ENCODE assay signal across 8 cellular contexts in the genomic region with DNA sequence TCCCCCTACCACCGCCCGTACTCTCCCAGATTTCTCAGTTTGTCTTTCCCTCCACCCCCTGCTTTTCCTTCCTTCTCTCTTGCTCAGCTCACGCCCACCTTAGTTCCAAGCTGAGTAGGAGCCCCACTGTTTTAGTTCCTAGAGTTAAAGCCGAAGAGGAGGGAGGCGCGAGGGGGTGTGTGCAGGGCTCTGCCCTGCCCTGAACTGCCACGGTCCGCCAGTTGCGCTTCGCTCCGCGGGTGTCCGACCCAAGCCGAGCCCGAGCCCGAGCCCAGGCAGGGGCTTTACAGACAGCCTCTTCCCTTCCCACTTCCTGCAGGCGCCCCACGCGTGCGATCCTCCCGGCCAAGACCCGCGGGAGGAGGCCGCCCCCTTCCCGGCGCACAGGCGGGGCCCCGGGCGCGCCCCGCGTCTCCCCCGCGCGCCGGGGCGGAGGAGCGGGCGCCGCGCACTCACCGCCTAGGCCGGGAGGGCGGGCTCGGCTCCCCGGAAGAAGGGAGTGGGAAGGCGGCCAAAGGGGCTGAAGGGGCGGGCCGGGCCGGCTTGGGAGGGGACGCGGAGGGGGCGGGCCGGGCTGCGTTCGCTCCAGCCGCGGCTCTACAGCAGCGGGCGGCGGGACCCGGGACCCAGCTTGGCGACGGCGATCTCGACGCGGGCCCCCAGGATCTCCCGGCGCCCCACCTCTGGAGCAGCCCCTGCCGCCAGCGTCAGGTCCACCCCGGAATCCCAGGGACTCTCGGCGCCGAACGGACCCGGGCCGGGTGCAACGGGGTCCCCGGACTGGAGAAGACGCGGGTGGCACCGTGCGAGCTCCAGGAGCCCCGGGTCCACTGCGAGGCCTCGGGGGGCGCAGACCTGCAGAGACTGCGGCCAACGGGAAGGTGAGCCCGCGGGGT. TPM values are rescaled to one million over a fixed set of nuclear protein-coding genes. Genes with fewer than 3 reads are reported as not detected.
DNase-seq lines count a peak whose midpoint lies in the region; ATAC-seq, FAIRE-seq and TF ChIP-seq lines count a peak whose summit lies in the region.

A gene with protein sequence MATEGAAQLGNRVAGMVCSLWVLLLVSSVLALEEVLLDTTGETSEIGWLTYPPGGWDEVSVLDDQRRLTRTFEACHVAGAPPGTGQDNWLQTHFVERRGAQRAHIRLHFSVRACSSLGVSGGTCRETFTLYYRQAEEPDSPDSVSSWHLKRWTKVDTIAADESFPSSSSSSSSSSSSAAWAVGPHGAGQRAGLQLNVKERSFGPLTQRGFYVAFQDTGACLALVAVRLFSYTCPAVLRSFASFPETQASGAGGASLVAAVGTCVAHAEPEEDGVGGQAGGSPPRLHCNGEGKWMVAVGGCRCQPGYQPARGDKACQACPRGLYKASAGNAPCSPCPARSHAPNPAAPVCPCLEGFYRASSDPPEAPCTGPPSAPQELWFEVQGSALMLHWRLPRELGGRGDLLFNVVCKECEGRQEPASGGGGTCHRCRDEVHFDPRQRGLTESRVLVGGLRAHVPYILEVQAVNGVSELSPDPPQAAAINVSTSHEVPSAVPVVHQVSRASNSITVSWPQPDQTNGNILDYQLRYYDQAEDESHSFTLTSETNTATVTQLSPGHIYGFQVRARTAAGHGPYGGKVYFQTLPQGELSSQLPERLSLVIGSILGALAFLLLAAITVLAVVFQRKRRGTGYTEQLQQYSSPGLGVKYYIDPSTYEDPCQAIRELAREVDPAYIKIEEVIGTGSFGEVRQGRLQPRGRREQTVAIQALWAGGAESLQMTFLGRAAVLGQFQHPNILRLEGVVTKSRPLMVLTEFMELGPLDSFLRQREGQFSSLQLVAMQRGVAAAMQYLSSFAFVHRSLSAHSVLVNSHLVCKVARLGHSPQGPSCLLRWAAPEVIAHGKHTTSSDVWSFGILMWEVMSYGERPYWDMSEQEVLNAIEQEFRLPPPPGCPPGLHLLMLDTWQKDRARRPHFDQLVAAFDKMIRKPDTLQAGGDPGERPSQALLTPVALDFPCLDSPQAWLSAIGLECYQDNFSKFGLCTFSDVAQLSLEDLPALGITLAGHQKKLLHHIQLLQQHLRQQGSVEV (plus strand): TSS at position 572 of the 896 bp plus-strand sequence. CDS start 8,152 bp downstream, outside the sequence.

- no peaks in the 10 kb centered on the region for H3K9me3 ChIP-seq in liver (ENCODE audit: control insufficient read depth in 4 of 4, low read length in 3 of 4)

- peak; percentile 49 for ATAC-seq in HG02610 (IDR thresholded peaks at IDR 0.05; ENCODE audit: unreplicated experiment)

- WGBS in liver: under 1% methylated on average over 93 of the region's 93 CpGs

- DNase-seq in GM12891 (ENCODE audit: insufficient read length, low spot score): no peak
- DNase-seq in NCI-H1048 (lab: John Stamatoyannopoulos, UW): peak; percentile 58
- DNase-seq in activated CD4-positive, alpha-beta T cell treated with anti-CD3 and anti-CD28 coated beads for 48 hours: peak; percentile 64
- peak; percentile 60 for DNase-seq in stimulated activated CD4-positive, alpha-beta T cell treated with anti-CD3 and anti-CD28 coated beads, Interleukin-4, amount 100 ng/mL, for 24 hours
- no peak for DNase-seq in NCI-H128 (lab: John Stamatoyannopoulos, UW; ENCODE audit: unreplicated experiment)

- peaks cover 8% of the 10 kb centered on the region for H3K27me3 Mint-ChIP-seq in dendritic cell treated with granulocyte-macrophage colony-stimulating factor and Interleukin-4, amounts not matched to agents 40 ng/mL and 50 ng/mL, for 4 days

- no peak for TF ChIP-seq POLR2A in GM12891 (IDR thresholded peaks at IDR 0.05; ENCODE audit: low read depth, low read length)

- peaks cover 28% of the 10 kb centered on the region for H3K4me1 Mint-ChIP-seq in dendritic cell treated with granulocyte-macrophage colony-stimulating factor and Interleukin-4, amounts not matched to agents 40 ng/mL and 50 ng/mL, for 4 days (ENCODE audit: low read depth)

- peak within 1 kb of the TSS; percentile 84 for H3K4me3 Mint-ChIP-seq in dendritic cell treated with granulocyte-macrophage colony-stimulating factor and Interleukin-4, amounts not matched to agents 40 ng/mL and 50 ng/mL, for 4 days

- no peak for TF ChIP-seq CTCF in liver (IDR thresholded peaks at IDR 0.05; ENCODE audit: low read depth, low read length, missing input control)

- H3K27ac Mint-ChIP-seq in dendritic cell treated with granulocyte-macrophage colony-stimulating factor and Interleukin-4, amounts not matched to agents 40 ng/mL and 50 ng/mL, for 4 days: peak within 1 kb of the TSS; percentile 88

- peak within 1 kb of the TSS; percentile 47 to 57 for H3K27ac ChIP-seq in liver (ENCODE audit: low read depth in 1 of 2, low read length in 2 of 2)

- peaks cover 0 to 1% (median 0%) of the 10 kb centered on the region in 4 donors for H3K27me3 ChIP-seq in liver (ENCODE audit: control insufficient read depth in 4 of 4, insufficient read depth in 4 of 4, low read length in 3 of 4)

- FAIRE-seq in GM12891 (lab: Jason Lieb, UNC): peak; percentile 85

- no peaks in the 10 kb centered on the region for H3K36me3 ChIP-seq in liver (ENCODE audit: control insufficient read depth in 4 of 4, insufficient read depth in 3 of 4, low read depth in 1 of 4, low read length in 3 of 4)

- no peaks in the 10 kb centered on the region for H3K9me3 Mint-ChIP-seq in dendritic cell treated with granulocyte-macrophage colony-stimulating factor and Interleukin-4, amounts not matched to agents 40 ng/mL and 50 ng/mL, for 4 days

- peak within 1 kb of the TSS; percentile 80 to 85 (median 83) for H3K4me3 ChIP-seq in liver (ENCODE audit: low read depth in 1 of 3, low read length in 3 of 3)

- intact Hi-C loops in dendritic cell treated with granulocyte-macrophage colony-stimulating factor and Interleukin-4, amounts not matched to agents 40 ng/mL and 50 ng/mL, for 4 days (cut with micrococcal nuclease): loop anchor here (1.0 to 10.0 kb wide), 2 partner anchors 148 to 360 kb away; no protein-coding TSS in a partner anchor

- TF ChIP-seq RAD21 in liver (IDR thresholded peaks at IDR 0.05): no peak

- H3K9ac ChIP-seq in liver (ENCODE audit: low read depth in 1 of 2, low read length in 2 of 2): peak within 1 kb of the TSS in 1 of 2 donors; percentile 5

- peaks cover 9% of the 10 kb centered on the region for H3K36me3 Mint-ChIP-seq in dendritic cell treated with granulocyte-macrophage colony-stimulating factor and Interleukin-4, amounts not matched to agents 40 ng/mL and 50 ng/mL, for 4 days (ENCODE audit: low read depth)

- H3K4me1 ChIP-seq in liver (ENCODE audit: control insufficient read depth in 4 of 4, insufficient read depth in 4 of 4, low read length in 3 of 4): peaks cover 2 to 24% (median 15%) of the 10 kb centered on the region in 4 donors

TF ChIP-seq in GM12891, 5 proteins besides CTCF, POLR2A, EP300 and RAD21:
- TF ChIP-seq PAX5 (IDR thresholded peaks at IDR 0.05; ENCODE audit: insufficient read depth, low read length, severe bottlenecking) (no peak), POU2F2 (IDR thresholded peaks at IDR 0.05; ENCODE audit: low read depth, low read length) (no peak), POLR2AphosphoS5 (IDR thresholded peaks at IDR 0.05; ENCODE audit: low read depth, low read length) (no peak), TAF1 (IDR thresholded peaks at IDR 0.05; ENCODE audit: low read depth, low read length) (no peak), SPI1 (IDR thresholded peaks at IDR 0.05; ENCODE audit: low read depth, low read length) (no peak)

TF ChIP-seq in liver, 16 proteins besides CTCF, POLR2A, EP300 and RAD21:
- TF ChIP-seq RXRA (IDR thresholded peaks at IDR 0.05) (peak in 1 of 2 donors; percentile 1), JUND (IDR thresholded peaks at IDR 0.05) (no peak), EGR1 (IDR thresholded peaks at IDR 0.05; ENCODE audit: low read depth in 2 of 2) (no peak)
- TF ChIP-seq, protein P1, sequence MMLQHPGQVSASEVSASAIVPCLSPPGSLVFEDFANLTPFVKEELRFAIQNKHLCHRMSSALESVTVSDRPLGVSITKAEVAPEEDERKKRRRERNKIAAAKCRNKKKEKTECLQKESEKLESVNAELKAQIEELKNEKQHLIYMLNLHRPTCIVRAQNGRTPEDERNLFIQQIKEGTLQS (IDR thresholded peaks at IDR 0.05): no peak

RNA-seq across cellular contexts. Expression of the gene that starts here (rescaled TPM):
- polyA plus RNA-seq in GM12891 (2012; ENCODE audit: low read depth, missing spikeins): 0.32 TPM
- 1 to 10 TPM; 1.2 to 2.1 TPM for total RNA-seq in liver
- polyA plus RNA-seq in liver: 1 to 10 TPM; 1.9 to 4.3 TPM

Comparison
In these comparisons a context has a peak if more than half of its experiments do, and no peak if none do; other contexts are left out.
1. DNase-seq: peak in NCI-H1048 (single experiment), activated CD4-positive, alpha-beta T cell treated with anti-CD3 and anti-CD28 coated beads for 48 hours (single experiment) and stimulated activated CD4-positive, alpha-beta T cell treated with anti-CD3 and anti-CD28 coated beads, Interleukin-4, amount 100 ng/mL, for 24 hours (single experiment); none in GM12891 (single experiment) and NCI-H128 (single experiment).